ENCODE assay signal across 18 cellular contexts in the genomic region with DNA sequence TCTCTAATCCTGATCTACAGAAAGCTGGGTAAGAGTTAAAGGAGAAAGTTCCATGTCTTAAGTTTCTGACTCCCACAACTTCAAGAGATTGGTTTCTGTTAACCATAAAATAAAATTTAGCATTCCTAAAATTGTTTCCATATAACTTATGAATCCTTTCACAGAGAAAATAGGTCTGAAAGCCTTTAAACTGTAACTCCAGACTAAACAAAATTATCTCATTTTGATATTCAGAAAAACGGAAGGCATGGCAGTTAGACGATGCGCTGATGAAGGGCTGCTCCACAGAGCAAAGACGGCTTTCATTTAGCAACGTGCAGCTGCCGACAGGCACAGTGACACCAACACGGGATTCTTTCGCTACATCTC.
DNase-seq lines count a peak whose midpoint lies in the region; ATAC-seq and TF ChIP-seq lines count a peak whose summit lies in the region.
"Had no signal": no experiment of that assay in that cellular context is flagged by ENCODE, and none has a peak within 500 bp of the region (broad histone marks: within the 10 kb centered on the region; RNA-seq: fewer than 3 reads in every experiment).

No MANE protein-coding gene starts in this region.

- no peak overlapping the region for H3K27ac ChIP-seq in thyroid gland
- H3K27ac ChIP-seq: cardiac muscle cell, lower lobe of right lung had no signal

- H3K36me3 Mint-ChIP-seq in HFFc6 (ENCODE audit: low read depth): no peaks in the 10 kb centered on the region; the same call in 1 of the 2 replicates
- peaks cover 12% of the 10 kb centered on the region for H3K36me3 Mint-ChIP-seq in activated CD8-positive, alpha-beta memory T cell treated with anti-CD3 and anti-CD28 coated beads, Interleukin-2, amount 10 ng/mL, durations not matched to agents 7 days and 5 days

- CTCF ChIA-PET in activated CD8-positive, alpha-beta memory T cell treated with anti-CD3 and anti-CD28 coated beads, Interleukin-2, amount 10 ng/mL, durations not matched to agents 7 days and 5 days (lab: Charles Lee): no interaction called here

- H3K9me3 ChIP-seq in thyroid gland: no peaks in the 10 kb centered on the region
- H3K9me3 ChIP-seq: BE2C, lower lobe of right lung, SK-N-SH had no signal

- intact Hi-C loops in thyroid gland (cut with DNase I): no loop called here

- H3K27me3 Mint-ChIP-seq in HFFc6 (ENCODE audit: insufficient read depth): peaks cover 2% of the 10 kb centered on the region; the same call in 1 of the 2 replicates
- no peaks in the 10 kb centered on the region for H3K27me3 Mint-ChIP-seq in activated CD8-positive, alpha-beta memory T cell treated with anti-CD3 and anti-CD28 coated beads, Interleukin-2, amount 10 ng/mL, durations not matched to agents 7 days and 5 days
- H3K27me3 Mint-ChIP-seq: naive thymus-derived CD8-positive, alpha-beta T cell had no signal

- H3K4me3 Mint-ChIP-seq in HFFc6: peak overlapping the region; percentile 79
- H3K4me3 Mint-ChIP-seq in activated CD8-positive, alpha-beta memory T cell treated with anti-CD3 and anti-CD28 coated beads, Interleukin-2, amount 10 ng/mL, durations not matched to agents 7 days and 5 days: no peak overlapping the region
- H3K4me3 Mint-ChIP-seq: naive thymus-derived CD8-positive, alpha-beta T cell had no signal

- TF ChIP-seq POLR2A in thyroid gland (IDR thresholded peaks at IDR 0.05): no peak

- no peaks in the 10 kb centered on the region for H3K27me3 ChIP-seq in thyroid gland
- H3K27me3 ChIP-seq: BE2C, cardiac muscle cell had no signal

- H3K36me3 ChIP-seq in thyroid gland: peaks cover 6 to 19% of the 10 kb centered on the region in 2 donors

- peaks cover 24% of the 10 kb centered on the region for H3K4me1 Mint-ChIP-seq in HFFc6 (ENCODE audit: low read depth)
- H3K4me1 Mint-ChIP-seq in activated CD8-positive, alpha-beta memory T cell treated with anti-CD3 and anti-CD28 coated beads, Interleukin-2, amount 10 ng/mL, durations not matched to agents 7 days and 5 days: no peaks in the 10 kb centered on the region

- H3K27ac Mint-ChIP-seq in HFFc6: peak overlapping the region; percentile 44
- no peak overlapping the region for H3K27ac Mint-ChIP-seq in activated CD8-positive, alpha-beta memory T cell treated with anti-CD3 and anti-CD28 coated beads, Interleukin-2, amount 10 ng/mL, durations not matched to agents 7 days and 5 days
- H3K27ac Mint-ChIP-seq: activated naive CD4-positive, alpha-beta T cell treated with anti-CD3 and anti-CD28 coated beads, Interleukin-2, amount 50 U/mL, for 72 hours; naive thymus-derived CD8-positive, alpha-beta T cell had no signal

- WGBS in thyroid gland, 2 donors: 80 to 86% methylated on average over 8 of the region's 8 CpGs

- no peak for DNase-seq in HFFc6
- DNase-seq in choroid plexus epithelial cell (ENCODE audit: low read depth): peak; percentile 20
- DNase-seq in medulla oblongata (ENCODE audit: extremely low spot score): peak; percentile 46
- DNase-seq in superior temporal gyrus (ENCODE audit: extremely low spot score): peak; percentile 73
- DNase-seq in activated CD8-positive, alpha-beta memory T cell treated with anti-CD3 and anti-CD28 coated beads, Interleukin-2, amount 10 ng/mL, durations not matched to agents 7 days and 5 days: no peak
- DNase-seq in NAMALWA (ENCODE audit: low spot score): no peak
- DNase-seq in thyroid gland: no peak
- DNase-seq: activated CD4-positive, alpha-beta T cell treated with anti-CD3 and anti-CD28 coated beads for 4 hours; BE2C; foreskin melanocyte; lower lobe of right lung; naive thymus-derived CD8-positive, alpha-beta T cell; NCI-H187 treated with DMSO at 0.1 percent for 48 hours; OCI-M1; SK-N-SH had no signal

- TF ChIP-seq CTCF in HFFc6 (IDR thresholded peaks at IDR 0.05): no peak
- no peak for TF ChIP-seq CTCF in choroid plexus epithelial cell (conservative IDR thresholded peaks at IDR 0.05; ENCODE audit: low read depth, low read length)
- no peak for TF ChIP-seq CTCF in thyroid gland (IDR thresholded peaks at IDR 0.05)

- ATAC-seq in activated CD8-positive, alpha-beta memory T cell treated with anti-CD3 and anti-CD28 coated beads, Interleukin-2, amount 10 ng/mL, durations not matched to agents 7 days and 5 days: no peak
- no peak for ATAC-seq in GM18858 (IDR thresholded peaks at IDR 0.05; ENCODE audit: unreplicated experiment)
- ATAC-seq: activated naive CD4-positive, alpha-beta T cell treated with anti-CD3 and anti-CD28 coated beads, Interleukin-2, amount 50 U/mL, for 72 hours; lower lobe of right lung; naive thymus-derived CD8-positive, alpha-beta T cell had no signal

- no peaks in the 10 kb centered on the region for H3K4me1 ChIP-seq in thyroid gland
- H3K4me1 ChIP-seq: BE2C, lower lobe of right lung had no signal

- H3K4me3 ChIP-seq in choroid plexus epithelial cell (ENCODE audit: low read depth, low read length) (no peak overlapping the region), thyroid gland (replicated peaks in 1 of 3) (no peak overlapping the region)
- H3K4me3 ChIP-seq: cardiac muscle cell, lower lobe of right lung had no signal

- H3K9me3 Mint-ChIP-seq in HFFc6: no peaks in the 10 kb centered on the region
- H3K9me3 Mint-ChIP-seq in activated CD8-positive, alpha-beta memory T cell treated with anti-CD3 and anti-CD28 coated beads, Interleukin-2, amount 10 ng/mL, durations not matched to agents 7 days and 5 days (ENCODE audit: low read depth): no peaks in the 10 kb centered on the region
- H3K9me3 Mint-ChIP-seq: activated naive CD4-positive, alpha-beta T cell treated with anti-CD3 and anti-CD28 coated beads, Interleukin-2, amount 50 U/mL, for 72 hours; naive thymus-derived CD8-positive, alpha-beta T cell had no signal

Comparison
In these comparisons a context has a peak if more than half of its experiments do, and no peak if none do; other contexts are left out.
1. DNase-seq: peak in choroid plexus epithelial cell (single experiment), medulla oblongata (single experiment) and superior temporal gyrus (single experiment); none in HFFc6 (single experiment), activated CD8-positive, alpha-beta memory T cell treated with anti-CD3 and anti-CD28 coated beads, Interleukin-2, amount 10 ng/mL, durations not matched to agents 7 days and 5 days (single experiment), NAMALWA (single experiment) and thyroid gland (0 of 2).